ENCODE assay signal across 8 cellular contexts in the genomic region with DNA sequence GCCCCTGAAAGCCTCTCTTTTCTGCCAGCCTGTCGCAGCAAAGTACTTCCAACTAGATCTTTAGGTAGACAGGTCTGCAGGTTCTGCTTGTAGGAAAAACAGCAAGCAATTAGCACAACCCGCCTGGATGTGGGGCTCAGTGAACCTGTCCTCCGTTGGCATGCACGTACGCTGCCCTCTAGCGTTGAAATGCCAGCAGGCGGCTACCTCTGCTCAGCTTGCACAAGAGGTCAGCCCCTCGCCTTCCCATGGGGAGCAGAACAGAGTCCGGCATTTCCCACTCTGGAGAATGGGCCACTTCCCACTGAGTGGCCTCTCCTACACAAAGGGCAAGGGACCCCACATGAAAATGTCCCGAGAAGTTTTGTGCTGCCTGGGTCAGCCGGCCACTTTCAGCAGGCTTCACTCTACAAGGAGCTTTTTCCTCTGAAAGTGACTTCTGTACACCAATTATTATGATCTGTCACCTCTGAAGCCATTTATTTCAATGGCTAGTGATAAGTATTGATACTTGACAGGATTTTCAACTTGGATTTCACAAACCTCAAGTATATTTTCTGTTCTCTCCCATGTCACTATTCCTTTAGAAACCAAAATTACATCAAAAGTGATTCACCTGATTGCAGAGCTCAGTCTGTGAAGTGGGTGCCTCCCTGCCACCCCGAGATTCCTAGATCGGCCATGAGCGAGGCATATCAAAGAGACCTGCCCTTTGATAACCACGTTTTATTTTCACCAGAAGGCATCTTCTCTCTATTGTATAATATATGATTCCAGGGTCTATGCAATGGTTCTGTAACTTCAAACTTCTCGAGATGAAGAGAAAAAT. TPM values are rescaled to one million over a fixed set of nuclear protein-coding genes. Genes with fewer than 3 reads are reported as not detected.
A peak's percentile ranks its signal among the peaks of the same experiment; 100 is the strongest.
DNase-seq lines count a peak whose midpoint lies in the region; ATAC-seq and TF ChIP-seq lines count a peak whose summit lies in the region.

No MANE protein-coding gene starts in this region.

- no peaks in the 10 kb centered on the region for H3K36me3 ChIP-seq in Panc1 (ENCODE audit: control insufficient read depth, insufficient read depth, low read length)

- H3K36me3 Mint-ChIP-seq in activated T-cell treated with anti-CD3 and anti-CD28 coated beads, Interleukin-2, amount 50 U/mL, for 4 hours (ENCODE audit: insufficient read depth) = no peaks in the 10 kb centered on the region

- BruUV-seq in Panc1 (replicated peaks; lab: Mats Ljungman, UMichigan) = no TSS peak

- H3K27me3 ChIP-seq in Panc1 (ENCODE audit: control insufficient read depth, insufficient read depth, low read length) = no peaks in the 10 kb centered on the region

- H3K4me1 Mint-ChIP-seq in activated T-cell treated with anti-CD3 and anti-CD28 coated beads, Interleukin-2, amount 50 U/mL, for 4 hours (ENCODE audit: low read depth) = peaks cover 7% of the 10 kb centered on the region

- POLR2A ChIA-PET in Panc1 (lab: Charles Lee) = no interaction called here

- H3K9me3 ChIP-seq in Panc1 (ENCODE audit: control insufficient read depth, insufficient read depth, low read depth, low read length) = no peaks in the 10 kb centered on the region

- H3K4me3 Mint-ChIP-seq in activated T-cell treated with anti-CD3 and anti-CD28 coated beads, Interleukin-2, amount 50 U/mL, for 4 hours = no peak overlapping the region

- TF ChIP-seq CTCF in Panc1 (IDR thresholded peaks at IDR 0.05) = peak; percentile 90
- no peak for TF ChIP-seq CTCF in omental fat pad (IDR thresholded peaks at IDR 0.05)

- no peak overlapping the region for H3K27ac ChIP-seq in Panc1 (ENCODE audit: low read length)

- no peak overlapping the region for H3K4me3 ChIP-seq in Panc1 (ENCODE audit: low read depth in 2 of 2, low read length in 2 of 2)

- in situ Hi-C loops in Panc1 (cut with HindIII; ENCODE audit: low pct_unique_long_range_greater_than_20kb, low sequenced_read_pairs) = no loop called here

- H3K27me3 Mint-ChIP-seq in activated T-cell treated with anti-CD3 and anti-CD28 coated beads, Interleukin-2, amount 50 U/mL, for 4 hours (ENCODE audit: low read depth) = peaks cover 43% of the 10 kb centered on the region

- peaks cover 9% of the 10 kb centered on the region; the same call in 1 of the 2 replicates for H3K4me1 ChIP-seq in Panc1 (ENCODE audit: control insufficient read depth, insufficient read depth, low read length)

- CTCF ChIA-PET in Panc1 (lab: Charles Lee) = interaction anchor here (0.6 to 0.9 kb wide), 3 partner anchors 9 to 1215 kb away, joined by 3 to 7 read pairs (median 4); no protein-coding TSS in a partner anchor

- DNase-seq in ELR (ENCODE audit: low read depth) (peak; percentile 81), Panc1 (ENCODE audit: low read depth, low spot score) (peak; percentile 58), fibroblast of the conjunctiva (ENCODE audit: low read depth) (peak; percentile 76), omental fat pad (ENCODE audit: low spot score) (peak; percentile 55), superior temporal gyrus (ENCODE audit: extremely low spot score) (peak; percentile 43)
- DNase-seq in activated T-cell treated with anti-CD3 and anti-CD28 coated beads, Interleukin-2, amount 50 U/mL, for 4 hours = peak; percentile 44

- intact Hi-C loops in Panc1 (cut with micrococcal nuclease; ENCODE audit: unreplicated experiment) = loop anchor here (5.0 kb wide), 1 partner anchor 270 kb away; no protein-coding TSS in a partner anchor

- ATAC-seq in HG03354 (IDR thresholded peaks at IDR 0.05; ENCODE audit: poor library complexity, severe bottlenecking, unreplicated experiment) (peak; percentile 65), Panc1 (peak; percentile 93), omental fat pad (ENCODE audit: low FRiP score) (no peak), GM18502 (IDR thresholded peaks at IDR 0.05; ENCODE audit: poor library complexity, unreplicated experiment) (no peak)
- ATAC-seq in activated T-cell treated with anti-CD3 and anti-CD28 coated beads, Interleukin-2, amount 50 U/mL, for 4 hours = peak; percentile 61 to 78

- H3K9me3 Mint-ChIP-seq in activated T-cell treated with anti-CD3 and anti-CD28 coated beads, Interleukin-2, amount 50 U/mL, for 4 hours = no peaks in the 10 kb centered on the region

RNA-seq across cellular contexts. Expression of a gene that starts 56.7 kb away (rescaled TPM):
- total RNA-seq in Panc1 (2021; ENCODE audit: unreplicated experiment) = 40.7 TPM
- 14.6 TPM for polyA plus RNA-seq in Panc1 (2012; ENCODE audit: insufficient read length)
- total RNA-seq in activated T-cell treated with anti-CD3 and anti-CD28 coated beads, Interleukin-2, amount 50 U/mL, for 4 hours = under 1 TPM; 0.05 TPM
- total RNA-seq in omental fat pad = 10 to 100 TPM; 14.6 to 71.4 (median 19.7) TPM

Comparison
In these comparisons a context has a peak if more than half of its experiments do, and no peak if none do; other contexts are left out.
1. ATAC-seq: peak in HG03354 (single experiment), Panc1 (single experiment) and activated T-cell treated with anti-CD3 and anti-CD28 coated beads, Interleukin-2, amount 50 U/mL, for 4 hours (2 of 2); none in omental fat pad (single experiment) and GM18502 (single experiment).
2. RNA of a gene that starts 56.7 kb away (total RNA-seq): 40.7 TPM in Panc1 (single experiment) and 14.6 to 71.4 TPM in omental fat pad; 0.05 TPM in activated T-cell treated with anti-CD3 and anti-CD28 coated beads, Interleukin-2, amount 50 U/mL, for 4 hours; every median in the first group is over 10 times any median in the second.
3. Peak in every context shown above with its lines, with median percentiles within 50 percentile points of each other: DNase-seq.